In the genomic region with DNA sequence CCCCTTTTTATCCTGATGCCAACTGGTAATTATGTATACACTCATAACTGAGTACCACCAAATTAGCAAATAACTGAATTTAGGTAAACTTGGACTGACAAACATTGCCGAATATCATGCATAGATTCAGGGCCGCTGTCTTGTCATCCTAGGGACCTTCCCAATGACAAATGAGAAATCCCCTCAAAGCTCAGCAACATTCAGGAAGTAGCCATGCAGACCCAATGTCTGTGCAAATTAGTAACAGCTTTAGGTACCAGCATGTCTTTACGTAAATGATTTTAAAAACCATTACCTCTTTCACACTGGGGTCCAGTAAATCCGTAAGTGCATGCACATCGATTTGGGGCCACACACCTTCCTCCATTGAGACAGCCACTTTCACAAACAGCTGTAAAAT, we compare ENCODE assay signal across 16 cellular contexts.
DNase-seq lines count a peak whose midpoint lies in the region; ATAC-seq and TF ChIP-seq lines count a peak whose summit lies in the region.
"Had no signal": no experiment of that assay in that cellular context is flagged by ENCODE, and none has a peak within 500 bp of the region (broad histone marks: within the 10 kb centered on the region; RNA-seq: fewer than 3 reads in every experiment).

No MANE protein-coding gene starts in this region.

- H3K4me3 ChIP-seq in OCI-LY3 (ENCODE audit: low read length) (peak overlapping the region; percentile 75), foreskin fibroblast (ENCODE audit: low read depth in 1 of 2, low read length in 2 of 2) (no peak overlapping the region)
- H3K4me3 ChIP-seq: MG63, SK-N-MC had no signal

- peak overlapping the region; percentile 12; the same call in 1 of the 2 replicates for H3K27ac ChIP-seq in OCI-LY3 (ENCODE audit: low read length)
- H3K27ac ChIP-seq: SK-N-MC had no signal

- no peaks in the 10 kb centered on the region for H3K9me3 ChIP-seq in OCI-LY3 (ENCODE audit: insufficient read depth, low read length)
- H3K9me3 ChIP-seq: MG63 had no signal

- peaks cover 24% of the 10 kb centered on the region for H3K4me1 ChIP-seq in OCI-LY3 (ENCODE audit: low read length)

- no peaks in the 10 kb centered on the region for H3K27me3 ChIP-seq in OCI-LY3 (ENCODE audit: low read depth, low read length)
- H3K27me3 ChIP-seq: MG63 had no signal

- TF ChIP-seq CTCF in OCI-LY3 (IDR thresholded peaks at IDR 0.05; ENCODE audit: low read depth, low read length) (no peak), foreskin fibroblast (IDR thresholded peaks at IDR 0.05; ENCODE audit: low read depth, low read length) (no peak)

- no peaks in the 10 kb centered on the region for H3K79me2 ChIP-seq in OCI-LY3 (ENCODE audit: low read length)

- no peaks in the 10 kb centered on the region for H3K36me3 ChIP-seq in OCI-LY3 (replicated peaks; ENCODE audit: low read depth, low read length)

- peak overlapping the region; percentile 89 for H2AFZ ChIP-seq in OCI-LY3 (ENCODE audit: low read depth, low read length)

- DNase-seq in foreskin fibroblast (no peak), MV-4-11 (lab: John Stamatoyannopoulos, UW) (no peak), C1 segment of cervical spinal cord (lab: John Stamatoyannopoulos, UW) (no peak)
- DNase-seq: central memory CD4-positive, alpha-beta T cell; DMS 273 treated with DMSO at 0.1 percent for 48 hours; glutamatergic neuron; MG63; stimulated activated CD4-positive, alpha-beta T cell treated with anti-CD3 and anti-CD28 coated beads, Interleukin-4, amount 100 ng/mL, for 4 hours; stimulated activated naive CD8-positive, alpha-beta T cell treated with anti-CD3 and anti-CD28 coated beads, Interleukin-15, amount 100 ng/mL, for 72 hours had no signal

- H3K9ac ChIP-seq in OCI-LY3 (ENCODE audit: low read length), result peak overlapping the region; percentile 39; the same call in 1 of the 2 replicates

- H3K4me2 ChIP-seq in OCI-LY3 (ENCODE audit: low read length), result peak overlapping the region; percentile 97

- no peaks in the 10 kb centered on the region for H4K20me1 ChIP-seq in OCI-LY3 (ENCODE audit: insufficient read depth, low read length)

- ATAC-seq in GM18499 (IDR thresholded peaks at IDR 0.05; ENCODE audit: insufficient read depth, unreplicated experiment), result peak; percentile 36
- peak; percentile 48 for ATAC-seq in GM19455 (IDR thresholded peaks at IDR 0.05; ENCODE audit: unreplicated experiment)
- ATAC-seq in HG02763 (IDR thresholded peaks at IDR 0.05; ENCODE audit: unreplicated experiment), result peak; percentile 56
- ATAC-seq in HG02970 (IDR thresholded peaks at IDR 0.05; ENCODE audit: low FRiP score, unreplicated experiment), result no peak
- ATAC-seq: HCT116; stimulated activated naive CD8-positive, alpha-beta T cell treated with anti-CD3 and anti-CD28 coated beads, Interleukin-15, amount 100 ng/mL, for 72 hours had no signal
